Comparison of ENCODE assay signal across 13 cellular contexts in the genomic region with DNA sequence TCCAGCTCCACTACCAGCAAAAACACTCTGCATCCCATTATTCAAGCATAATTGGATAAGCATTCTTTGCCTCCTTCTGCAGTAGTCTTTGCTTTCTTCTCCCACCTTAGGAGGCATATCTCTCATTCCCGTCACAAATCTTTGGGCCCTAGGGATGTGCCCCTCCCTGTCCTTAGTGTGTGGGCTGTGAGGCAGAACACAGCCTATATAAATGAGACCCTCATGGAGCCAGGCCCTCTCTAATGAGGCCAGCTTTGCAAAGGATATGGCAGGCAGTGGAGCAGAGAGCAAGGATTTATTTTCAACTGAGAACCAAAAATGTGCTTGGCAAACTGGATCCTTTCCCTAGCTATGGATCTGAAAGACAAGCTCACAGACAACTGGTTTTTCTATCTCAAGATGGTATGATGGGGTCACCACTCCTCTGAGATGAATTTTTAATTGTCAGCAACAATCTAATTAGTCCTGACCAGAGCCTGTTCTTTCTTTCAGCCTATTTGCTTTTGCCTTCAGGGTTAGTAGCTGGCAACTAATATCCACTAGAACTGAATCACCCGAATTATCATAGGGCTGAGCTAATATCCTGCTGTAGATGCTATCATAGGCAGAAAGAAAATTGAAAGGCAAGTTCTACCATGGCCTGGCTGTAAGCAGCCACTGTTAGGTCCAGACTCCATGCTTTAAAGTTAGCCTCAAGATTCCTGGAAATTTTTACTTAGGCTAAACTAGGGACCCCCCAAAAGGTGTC.
DNase-seq lines count a peak whose midpoint lies in the region; ATAC-seq and TF ChIP-seq lines count a peak whose summit lies in the region.
"Had no signal": no experiment of that assay in that cellular context is flagged by ENCODE, and none has a peak within 500 bp of the region (broad histone marks: within the 10 kb centered on the region; RNA-seq: fewer than 3 reads in every experiment).

No MANE protein-coding gene starts in this region.

- H3K27me3 ChIP-seq in BE2C, result no peaks in the 10 kb centered on the region
- no peaks in the 10 kb centered on the region for H3K27me3 ChIP-seq in SJCRH30
- H3K27me3 ChIP-seq in naive thymus-derived CD4-positive, alpha-beta T cell (ENCODE audit: control insufficient read depth in 2 of 2, insufficient read depth in 2 of 2, low read length in 2 of 2), result no peaks in the 10 kb centered on the region

- H3K36me3 Mint-ChIP-seq in naive thymus-derived CD4-positive, alpha-beta T cell, result peaks cover 4 to 43% (median 33%) of the 10 kb centered on the region in 5 donors

- H3K4me3 ChIP-seq in BE2C (ENCODE audit: low read depth, low read length) (0 out of 2 replicates have a peak overlapping the region, but pooled peaks have one; percentile 3), SJCRH30 (no peak overlapping the region), fibroblast of mammary gland (ENCODE audit: control insufficient read depth, low read depth, low read length) (no peak overlapping the region)
- no peak overlapping the region for H3K4me3 ChIP-seq in naive thymus-derived CD4-positive, alpha-beta T cell (ENCODE audit: low read length)
- H3K4me3 ChIP-seq: HAP-1 had no signal

- DNase-seq in BE2C (peak; percentile 79), SJCRH30 (peak in 1 of 2 experiments; percentile 31), fibroblast of mammary gland (ENCODE audit: low read depth) (peak; percentile 46), renal cortical epithelial cell (ENCODE audit: low read depth) (peak; percentile 36), erythroblast (lab: John Stamatoyannopoulos, UW) (no peak), SIG-M5 treated with dmso at 0.1 percent for 504 hours (lab: John Stamatoyannopoulos, UW; ENCODE audit: unreplicated experiment) (no peak)
- DNase-seq in naive thymus-derived CD4-positive, alpha-beta T cell, result no peak
- no peak for DNase-seq in stimulated activated CD4-positive, alpha-beta T cell treated with anti-CD3 and anti-CD28 coated beads, Interleukin-1b, Interleukin-23, amount 100 ng/mL, for 48 hours
- DNase-seq: activated CD4-positive, alpha-beta memory T cell treated with anti-CD3 and anti-CD28 coated beads, Interleukin-2, amount 10 ng/mL, durations not matched to agents 7 days and 5 days; C1 segment of cervical spinal cord; kidney had no signal

- H3K27ac Mint-ChIP-seq in naive thymus-derived CD4-positive, alpha-beta T cell, result no peak overlapping the region
- H3K27ac Mint-ChIP-seq: activated CD4-positive, alpha-beta memory T cell treated with anti-CD3 and anti-CD28 coated beads, Interleukin-2, amount 10 ng/mL, durations not matched to agents 7 days and 5 days; activated naive CD8-positive, alpha-beta T cell had no signal

- H3K4me1 ChIP-seq in BE2C, result peaks cover 76% of the 10 kb centered on the region
- H3K4me1 ChIP-seq in SJCRH30, result peaks cover 54% of the 10 kb centered on the region
- H3K4me1 ChIP-seq in naive thymus-derived CD4-positive, alpha-beta T cell (ENCODE audit: control insufficient read depth in 2 of 2, insufficient read depth in 2 of 2, low read length in 2 of 2), result no peaks in the 10 kb centered on the region

- TF ChIP-seq CTCF in BE2C (IDR thresholded peaks at IDR 0.05; ENCODE audit: low read depth, low read length) (no peak), fibroblast of mammary gland (conservative IDR thresholded peaks at IDR 0.05; ENCODE audit: control insufficient read depth, insufficient read depth, low read depth, low read length) (no peak)

- H3K9me3 ChIP-seq in BE2C (no peaks in the 10 kb centered on the region), SJCRH30 (replicated peaks) (no peaks in the 10 kb centered on the region)
- no peaks in the 10 kb centered on the region for H3K9me3 ChIP-seq in naive thymus-derived CD4-positive, alpha-beta T cell (ENCODE audit: control insufficient read depth in 2 of 3, low read length in 3 of 3)
- H3K9me3 ChIP-seq: HAP-1 had no signal

- H3K27me3 Mint-ChIP-seq in naive thymus-derived CD4-positive, alpha-beta T cell, result no peaks in the 10 kb centered on the region
- H3K27me3 Mint-ChIP-seq: activated CD4-positive, alpha-beta memory T cell treated with anti-CD3 and anti-CD28 coated beads, Interleukin-2, amount 10 ng/mL, durations not matched to agents 7 days and 5 days; activated naive CD8-positive, alpha-beta T cell had no signal

- CTCF ChIA-PET in naive thymus-derived CD4-positive, alpha-beta T cell (lab: Charles Lee), result no interaction called here

- H3K36me3 ChIP-seq in BE2C, result no peaks in the 10 kb centered on the region
- H3K36me3 ChIP-seq in SJCRH30, result no peaks in the 10 kb centered on the region
- H3K36me3 ChIP-seq in naive thymus-derived CD4-positive, alpha-beta T cell (ENCODE audit: control insufficient read depth in 2 of 3, insufficient read depth in 3 of 3, low read length in 3 of 3), result peaks cover 0 to 10% (median 0%) of the 10 kb centered on the region in 3 experiments
- H3K36me3 ChIP-seq: HAP-1 had no signal

- no peaks in the 10 kb centered on the region for H3K9me3 Mint-ChIP-seq in naive thymus-derived CD4-positive, alpha-beta T cell
- H3K9me3 Mint-ChIP-seq: activated CD4-positive, alpha-beta memory T cell treated with anti-CD3 and anti-CD28 coated beads, Interleukin-2, amount 10 ng/mL, durations not matched to agents 7 days and 5 days had no signal

- intact Hi-C loops in naive thymus-derived CD4-positive, alpha-beta T cell (cut with micrococcal nuclease), result no loop called here

- ATAC-seq in naive thymus-derived CD4-positive, alpha-beta T cell, result no peak

- peaks cover 0 to 3% (median 0%) of the 10 kb centered on the region in 7 donors for H3K4me1 Mint-ChIP-seq in naive thymus-derived CD4-positive, alpha-beta T cell
- H3K4me1 Mint-ChIP-seq: activated CD4-positive, alpha-beta memory T cell treated with anti-CD3 and anti-CD28 coated beads, Interleukin-2, amount 10 ng/mL, durations not matched to agents 7 days and 5 days had no signal

- no peak overlapping the region for H3K4me3 Mint-ChIP-seq in naive thymus-derived CD4-positive, alpha-beta T cell
- H3K4me3 Mint-ChIP-seq: activated CD4-positive, alpha-beta memory T cell treated with anti-CD3 and anti-CD28 coated beads, Interleukin-2, amount 10 ng/mL, durations not matched to agents 7 days and 5 days; activated naive CD8-positive, alpha-beta T cell had no signal

- TF ChIP-seq POLR2A in erythroblast (IDR thresholded peaks at IDR 0.05; ENCODE audit: low read length), result no peak

- POLR2A ChIA-PET in naive thymus-derived CD4-positive, alpha-beta T cell (lab: Charles Lee), result no interaction called here

- peak overlapping the region; percentile 78 for H3K27ac ChIP-seq in SJCRH30
- H3K27ac ChIP-seq in naive thymus-derived CD4-positive, alpha-beta T cell (ENCODE audit: low read depth, low read length), result no peak overlapping the region

Comparison
In these comparisons a context has a peak if more than half of its experiments do, and no peak if none do; other contexts are left out.
1. DNase-seq: peak in BE2C (single experiment), fibroblast of mammary gland (single experiment) and renal cortical epithelial cell (single experiment); none in erythroblast (0 of 2), SIG-M5 treated with dmso at 0.1 percent for 504 hours (single experiment), naive thymus-derived CD4-positive, alpha-beta T cell (0 of 9) and stimulated activated CD4-positive, alpha-beta T cell treated with anti-CD3 and anti-CD28 coated beads, Interleukin-1b, Interleukin-23, amount 100 ng/mL, for 48 hours (single experiment).